1 cellular context compared by ENCODE assay signal in genomic region chr1:113389356-113389952, GRCh38.
TF ChIP-seq lines count a peak whose summit lies in the region.

No MANE protein-coding gene starts in this region.

TF ChIP-seq in HepG2, 621 proteins besides CTCF, POLR2A, EP300 and RAD21 (continued from another document):
- TF ChIP-seq ZNF232 (CRISPR knock-in tag; IDR thresholded peaks at IDR 0.05; ENCODE audit: borderline replicate concordance) (0 out of 2 replicates have a peak, but pooled peaks have one; percentile 66), HMGXB4 (CRISPR knock-in tag; IDR thresholded peaks at IDR 0.05; ENCODE audit: borderline replicate concordance in 1 of 2, low read depth in 1 of 2) (0 out of 4 replicates have a peak, but pooled peaks of 1 of the 2 experiments have one; percentile 11), ZMYM3 (CRISPR knock-in tag; IDR thresholded peaks at IDR 0.05) (peak; percentile 59; the same call in 1 of the 2 replicates), ZNF878 (CRISPR knock-in tag; IDR thresholded peaks at IDR 0.05) (peak; percentile 67; the same call in 1 of the 2 replicates), ZBTB7A (CRISPR knock-in tag; IDR thresholded peaks at IDR 0.05) (0 out of 2 replicates have a peak, but pooled peaks have one; percentile 35), TEAD2 (CRISPR knock-in tag; IDR thresholded peaks at IDR 0.05) (no peak), BCL6 (CRISPR knock-in tag; IDR thresholded peaks at IDR 0.05) (no peak), ZNF557 (CRISPR knock-in tag; IDR thresholded peaks at IDR 0.05) (0 out of 2 replicates have a peak, but pooled peaks have one; percentile 40), ZNF800 (CRISPR knock-in tag; IDR thresholded peaks at IDR 0.05) (0 out of 2 replicates have a peak, but pooled peaks have one; percentile 22)
